In genomic region chr16:3458278-3458851, GRCh38 we compare ENCODE assay signal across 8 cellular contexts.
DNase-seq lines count a peak whose midpoint lies in the region; ATAC-seq lines count a peak whose summit lies in the region.

No MANE protein-coding gene starts in this region.

- peak; percentile 14 for DNase-seq in stimulated activated CD4-positive, alpha-beta T cell treated with anti-CD3 and anti-CD28 coated beads, Interleukin-4, amount 100 ng/mL, for 1 hour
- DNase-seq in stimulated activated CD4-positive, alpha-beta T cell treated with anti-CD3 and anti-CD28 coated beads, Interleukin-4, amount 100 ng/mL, for 4 hours: no peak
- peak; percentile 29 for DNase-seq in activated CD8-positive, alpha-beta memory T cell treated with anti-CD3 and anti-CD28 coated beads, Interleukin-2, amount 50 U/mL, for 4 hours
- peak; percentile 23 for DNase-seq in foreskin melanocyte
- peak; percentile 29 for DNase-seq in pons (ENCODE audit: low spot score)
- DNase-seq in NCI-H526 treated with DMSO at 0.1 percent for 48 hours (lab: John Stamatoyannopoulos, UW): no peak
- DNase-seq in NCI-H2107 (lab: John Stamatoyannopoulos, UW): no peak

- ATAC-seq in HG03196 (IDR thresholded peaks at IDR 0.05; ENCODE audit: unreplicated experiment): peak; percentile 17

Comparison
In these comparisons a context has a peak if more than half of its experiments do, and no peak if none do; other contexts are left out.
1. DNase-seq: peak in stimulated activated CD4-positive, alpha-beta T cell treated with anti-CD3 and anti-CD28 coated beads, Interleukin-4, amount 100 ng/mL, for 1 hour (single experiment), activated CD8-positive, alpha-beta memory T cell treated with anti-CD3 and anti-CD28 coated beads, Interleukin-2, amount 50 U/mL, for 4 hours (single experiment), foreskin melanocyte (single experiment) and pons (single experiment); none in stimulated activated CD4-positive, alpha-beta T cell treated with anti-CD3 and anti-CD28 coated beads, Interleukin-4, amount 100 ng/mL, for 4 hours (0 of 2), NCI-H526 treated with DMSO at 0.1 percent for 48 hours (single experiment) and NCI-H2107 (single experiment).